2 cellular contexts compared by ENCODE assay signal in genomic region chr2:84708442-84708841, GRCh38.
A peak's percentile ranks its signal among the peaks of the same experiment; 100 is the strongest.
TF ChIP-seq lines count a peak whose summit lies in the region.

No MANE protein-coding gene starts in this region.

TF ChIP-seq in HepG2, 621 proteins besides CTCF, POLR2A, EP300 and RAD21 (continued from another document):
- TF ChIP-seq CBX2 (IDR thresholded peaks at IDR 0.05; ENCODE audit: low read depth, low read length) = no peak
- TF ChIP-seq CBX2 (CRISPR knock-in tag; IDR thresholded peaks at IDR 0.05; ENCODE audit: low read depth) = no peak
- TF ChIP-seq ZNF646 (CRISPR knock-in tag; IDR thresholded peaks at IDR 0.05) = no peak
- peak; percentile 52 for TF ChIP-seq HNRNPK (IDR thresholded peaks at IDR 0.05; ENCODE audit: low read depth, low read length, poor library complexity, severe bottlenecking)
- TF ChIP-seq DDIT3 (CRISPR knock-in tag; IDR thresholded peaks at IDR 0.05) = no peak

TF ChIP-seq in K562, 482 proteins besides CTCF, POLR2A, EP300 and RAD21:
- TF ChIP-seq ZNF512 (tag; IDR thresholded peaks at IDR 0.05) = peak; percentile 44; the same call in 1 of the 2 replicates
- TF ChIP-seq ZNF583 (CRISPR knock-in tag; IDR thresholded peaks at IDR 0.05) = no peak
